Comparison of ENCODE assay signal across 14 cellular contexts in the genomic region with DNA sequence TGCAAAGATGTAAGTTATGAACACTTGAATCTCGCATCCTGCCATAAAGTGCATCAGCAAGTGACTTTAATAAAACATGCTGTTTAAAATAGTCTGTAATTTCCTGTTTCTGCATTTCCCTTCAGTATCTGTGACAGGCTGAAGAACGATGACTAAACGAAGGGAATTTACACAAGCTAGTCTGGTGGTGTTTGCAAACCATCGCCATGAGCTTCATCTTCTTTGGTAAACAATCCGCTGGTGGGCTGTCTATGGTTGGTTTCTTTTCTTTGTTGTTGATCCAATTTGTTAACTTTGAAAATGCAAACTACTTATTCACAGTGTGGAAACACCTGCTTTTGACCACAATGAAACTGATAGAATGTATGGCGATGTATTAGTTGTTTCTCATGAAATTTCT. TPM values are rescaled to one million over a fixed set of nuclear protein-coding genes. Genes with fewer than 3 reads are reported as not detected.
A peak's percentile ranks its signal among the peaks of the same experiment; 100 is the strongest.
DNase-seq lines count a peak whose midpoint lies in the region; ATAC-seq and TF ChIP-seq lines count a peak whose summit lies in the region.
"Had no signal": no experiment of that assay in that cellular context is flagged by ENCODE, and none has a peak within 500 bp of the region (broad histone marks: within the 10 kb centered on the region; RNA-seq: fewer than 3 reads in every experiment).

No MANE protein-coding gene starts in this region.

- WGBS in ovary, 3 donors = 59 to 80% (median 68%) methylated on average over 6 of the region's 6 CpGs

- H3K36me3 ChIP-seq in SJSA1 (0 out of 2 replicates have a peak, but pooled peaks cover 5% of the 10 kb centered on the region), ovary (no peaks in the 10 kb centered on the region)
- H3K36me3 ChIP-seq: breast epithelium had no signal

- H3K4me1 Mint-ChIP-seq in stimulated activated naive CD8-positive, alpha-beta T cell treated with anti-CD3 and anti-CD28 coated beads, Interleukin-15, amount 100 ng/mL, for 72 hours = peaks cover 33% of the 10 kb centered on the region

- no peaks in the 10 kb centered on the region for H3K9me3 ChIP-seq in SJSA1 (replicated peaks)
- no peaks in the 10 kb centered on the region for H3K9me3 ChIP-seq in ovary
- H3K9me3 ChIP-seq: breast epithelium, psoas muscle had no signal

- no peak overlapping the region for H3K27ac Mint-ChIP-seq in stimulated activated naive CD8-positive, alpha-beta T cell treated with anti-CD3 and anti-CD28 coated beads, Interleukin-15, amount 100 ng/mL, for 72 hours

- H3K4me3 ChIP-seq in SJSA1 = no peak overlapping the region
- no peak overlapping the region for H3K4me3 ChIP-seq in ovary
- H3K4me3 ChIP-seq: breast epithelium, psoas muscle had no signal

- intact Hi-C loops in ovary (cut with DNase I) = no loop called here

- no peak for TF ChIP-seq EP300 in ovary (IDR thresholded peaks at IDR 0.05)

- no peaks in the 10 kb centered on the region for H3K9me3 Mint-ChIP-seq in stimulated activated naive CD8-positive, alpha-beta T cell treated with anti-CD3 and anti-CD28 coated beads, Interleukin-15, amount 100 ng/mL, for 72 hours

- H3K27ac ChIP-seq in SJSA1 = no peak overlapping the region; the same call in 1 of the 2 replicates
- H3K27ac ChIP-seq in substantia nigra (ENCODE audit: low read depth, low read length, poor library complexity, severe bottlenecking) = no peak overlapping the region
- H3K27ac ChIP-seq in ovary = no peak overlapping the region
- H3K27ac ChIP-seq: breast epithelium, psoas muscle had no signal

- peak overlapping the region; percentile 21 to 44 for H3K4me3 Mint-ChIP-seq in stimulated activated naive CD8-positive, alpha-beta T cell treated with anti-CD3 and anti-CD28 coated beads, Interleukin-15, amount 100 ng/mL, for 72 hours

- peaks cover 83% of the 10 kb centered on the region for H3K27me3 Mint-ChIP-seq in stimulated activated naive CD8-positive, alpha-beta T cell treated with anti-CD3 and anti-CD28 coated beads, Interleukin-15, amount 100 ng/mL, for 72 hours

- DNase-seq in stimulated activated naive CD8-positive, alpha-beta T cell treated with anti-CD3 and anti-CD28 coated beads, Interleukin-15, amount 100 ng/mL, for 72 hours = peak in 1 of 2 donors; percentile 37
- no peak for DNase-seq in stimulated activated naive CD8-positive, alpha-beta T cell treated with anti-CD3 and anti-CD28 coated beads, Interleukin-15, Interleukin-2, amounts not matched to agents 100 U/mL and 50 U/mL, for 24 hours
- DNase-seq in SJSA1 (ENCODE audit: low read depth in 1 of 2, low spot score in 2 of 2) = peak; percentile 71 to 88
- no peak for DNase-seq in substantia nigra (lab: John Stamatoyannopoulos, UW)
- no peak for DNase-seq in ovary
- no peak for DNase-seq in stimulated activated naive CD4-positive, alpha-beta T cell (lab: John Stamatoyannopoulos, UW)
- DNase-seq: activated T-cell treated with anti-CD3 and anti-CD28 coated beads for 4 hours, erythroblast, KG1, psoas muscle had no signal

- peaks cover 54% of the 10 kb centered on the region for H3K4me1 ChIP-seq in SJSA1 (replicated peaks)
- no peaks in the 10 kb centered on the region for H3K4me1 ChIP-seq in ovary (ENCODE audit: insufficient read depth)
- H3K4me1 ChIP-seq: psoas muscle had no signal

- TF ChIP-seq CTCF in ovary (IDR thresholded peaks at IDR 0.05) = no peak

- TF ChIP-seq POLR2A in ovary (IDR thresholded peaks at IDR 0.05) = no peak

- H3K27me3 ChIP-seq in SJSA1 (replicated peaks) (0 out of 2 replicates have a peak, but pooled peaks cover 3% of the 10 kb centered on the region), ovary (no peaks in the 10 kb centered on the region)
- H3K27me3 ChIP-seq: breast epithelium had no signal

- peak; percentile 77 for ATAC-seq in stimulated activated naive CD8-positive, alpha-beta T cell treated with anti-CD3 and anti-CD28 coated beads, Interleukin-15, amount 100 ng/mL, for 72 hours
- no peak for ATAC-seq in stimulated activated naive CD8-positive, alpha-beta T cell treated with anti-CD3 and anti-CD28 coated beads, Interleukin-15, Interleukin-2, amounts not matched to agents 100 U/mL and 50 U/mL, for 24 hours
- ATAC-seq in HG02798 (IDR thresholded peaks at IDR 0.05; ENCODE audit: poor library complexity, unreplicated experiment) = peak; percentile 49
- ATAC-seq in HG03342 (IDR thresholded peaks at IDR 0.05; ENCODE audit: unreplicated experiment) = no peak
- ATAC-seq: Panc1, psoas muscle had no signal

RNA-seq across cellular contexts. Expression of a gene that starts 13.9 kb away (rescaled TPM):
- total RNA-seq in SJSA1 (2014; rRNA removed; shearing (Covaris generic)) = 4.8 and 6.6 TPM in 2 replicates
- 1 to 10 TPM; 1.8 to 4.2 (median 2.1) TPM for total RNA-seq in ovary
- polyA plus RNA-seq in ovary = 1 to 10 TPM; 2.1 to 6.5 TPM

Comparison
In these comparisons a context has a peak if more than half of its experiments do, and no peak if none do; other contexts are left out.
1. ATAC-seq: peak in stimulated activated naive CD8-positive, alpha-beta T cell treated with anti-CD3 and anti-CD28 coated beads, Interleukin-15, amount 100 ng/mL, for 72 hours (single experiment) and HG02798 (single experiment); none in stimulated activated naive CD8-positive, alpha-beta T cell treated with anti-CD3 and anti-CD28 coated beads, Interleukin-15, Interleukin-2, amounts not matched to agents 100 U/mL and 50 U/mL, for 24 hours (single experiment) and HG03342 (single experiment).
2. DNase-seq: peak in SJSA1 (2 of 2); none in stimulated activated naive CD8-positive, alpha-beta T cell treated with anti-CD3 and anti-CD28 coated beads, Interleukin-15, Interleukin-2, amounts not matched to agents 100 U/mL and 50 U/mL, for 24 hours (single experiment), substantia nigra (0 of 49), ovary (0 of 5) and stimulated activated naive CD4-positive, alpha-beta T cell (0 of 6).